In genomic region chr20:35636095-35636494, GRCh38 we compare ENCODE assay signal across 27 cellular contexts. TPM values are rescaled to one million over a fixed set of nuclear protein-coding genes. Genes with fewer than 3 reads are reported as not detected.
DNase-seq lines count a peak whose midpoint lies in the region; ATAC-seq and TF ChIP-seq lines count a peak whose summit lies in the region.
"Had no signal": no experiment of that assay in that cellular context is flagged by ENCODE, and none has a peak within 500 bp of the region (broad histone marks: within the 10 kb centered on the region; RNA-seq: fewer than 3 reads in every experiment).

No MANE protein-coding gene starts in this region.

- no peak overlapping the region for H3K4me3 Mint-ChIP-seq in activated naive CD8-positive, alpha-beta T cell
- H3K4me3 Mint-ChIP-seq in activated naive CD8-positive, alpha-beta T cell treated with anti-CD3 and anti-CD28 coated beads for 36 hours, result no peak overlapping the region
- no peak overlapping the region for H3K4me3 Mint-ChIP-seq in endodermal cell
- H3K4me3 Mint-ChIP-seq in nephron progenitor cell, result no peak overlapping the region
- H3K4me3 Mint-ChIP-seq: activated CD4-positive, alpha-beta T cell treated with anti-CD3 and anti-CD28 coated beads for 36 hours; activated CD8-positive, alpha-beta memory T cell treated with anti-CD3 and anti-CD28 coated beads, Interleukin-2, amount 10 ng/mL, durations not matched to agents 7 days and 5 days; dendritic cell treated with granulocyte-macrophage colony-stimulating factor and Interleukin-4, amounts not matched to agents 40 ng/mL and 50 ng/mL, for 4 days; neural progenitor cell; stimulated activated naive B cell treated with anti-CD40 and anti-IgM and Interleukin-4, amounts not matched to agents 10 μg/mL and 1 μg/mL and 100 μg/mL, for 72 hours had no signal

- ATAC-seq in HG03045 (IDR thresholded peaks at IDR 0.05; ENCODE audit: unreplicated experiment), result no peak
- no peak for ATAC-seq in PC-3
- ATAC-seq: activated CD4-positive, alpha-beta T cell treated with anti-CD3 and anti-CD28 coated beads for 36 hours; activated CD8-positive, alpha-beta memory T cell treated with anti-CD3 and anti-CD28 coated beads, Interleukin-2, amount 10 ng/mL, durations not matched to agents 7 days and 5 days; stimulated activated naive B cell treated with anti-CD40 and anti-IgM and Interleukin-4, amounts not matched to agents 10 μg/mL and 1 μg/mL and 100 μg/mL, for 72 hours had no signal

- H3K4me1 ChIP-seq in HEK293 (ENCODE audit: control insufficient read depth, insufficient read depth, low read length), result no peaks in the 10 kb centered on the region
- no peaks in the 10 kb centered on the region for H3K4me1 ChIP-seq in endodermal cell (ENCODE audit: control insufficient read depth, insufficient read depth, low read length)
- H3K4me1 ChIP-seq in PC-3 (ENCODE audit: insufficient read depth, low read length), result no peaks in the 10 kb centered on the region
- H3K4me1 ChIP-seq: BLaER1, neural progenitor cell, prostate gland had no signal

- H3K27me3 ChIP-seq in endodermal cell (ENCODE audit: control insufficient read depth, insufficient read depth, low read length, poor library complexity, severe bottlenecking) (no peaks in the 10 kb centered on the region), PC-3 (ENCODE audit: low read length) (no peaks in the 10 kb centered on the region)
- H3K27me3 ChIP-seq: BLaER1, neural progenitor cell, vagina had no signal

- peaks cover 0 to 18% of the 10 kb centered on the region in 2 experiments; a peak in 1 of 3 replicates for H3K36me3 ChIP-seq in HEK293 (ENCODE audit: control insufficient read depth in 2 of 2, insufficient read depth in 1 of 2, low read length in 2 of 2)
- H3K36me3 ChIP-seq in endodermal cell (ENCODE audit: control insufficient read depth, insufficient read depth, low read length), result peaks cover 23% of the 10 kb centered on the region
- peaks cover 19% of the 10 kb centered on the region; the same call in 1 of the 2 replicates for H3K36me3 ChIP-seq in PC-3 (ENCODE audit: low read depth, low read length)
- H3K36me3 ChIP-seq: neural progenitor cell had no signal

- no peaks in the 10 kb centered on the region for H3F3A ChIP-seq in PC-3 (ENCODE audit: low read length, unreplicated experiment)

- no peaks in the 10 kb centered on the region for H3K27me3 Mint-ChIP-seq in activated naive CD8-positive, alpha-beta T cell
- no peaks in the 10 kb centered on the region for H3K27me3 Mint-ChIP-seq in activated naive CD8-positive, alpha-beta T cell treated with anti-CD3 and anti-CD28 coated beads for 36 hours
- H3K27me3 Mint-ChIP-seq in endodermal cell (ENCODE audit: insufficient read depth) (no peaks in the 10 kb centered on the region), nephron progenitor cell (ENCODE audit: low read depth, poor library complexity) (no peaks in the 10 kb centered on the region)
- H3K27me3 Mint-ChIP-seq: activated CD4-positive, alpha-beta T cell treated with anti-CD3 and anti-CD28 coated beads for 36 hours; activated CD8-positive, alpha-beta memory T cell treated with anti-CD3 and anti-CD28 coated beads, Interleukin-2, amount 10 ng/mL, durations not matched to agents 7 days and 5 days; dendritic cell treated with granulocyte-macrophage colony-stimulating factor and Interleukin-4, amounts not matched to agents 40 ng/mL and 50 ng/mL, for 4 days; stimulated activated naive B cell treated with anti-CD40 and anti-IgM and Interleukin-4, amounts not matched to agents 10 μg/mL and 1 μg/mL and 100 μg/mL, for 72 hours had no signal

- intact Hi-C loops in PC-3 (cut with micrococcal nuclease), result no loop called here

- H3K36me3 Mint-ChIP-seq in activated naive CD8-positive, alpha-beta T cell, result peaks cover 2% of the 10 kb centered on the region
- peaks cover 4% of the 10 kb centered on the region for H3K36me3 Mint-ChIP-seq in activated naive CD8-positive, alpha-beta T cell treated with anti-CD3 and anti-CD28 coated beads for 36 hours
- H3K36me3 Mint-ChIP-seq in endodermal cell (ENCODE audit: low read depth) (peaks cover 15% of the 10 kb centered on the region), nephron progenitor cell (ENCODE audit: low read depth) (peaks cover 39% of the 10 kb centered on the region)

- H3K27ac ChIP-seq in HEK293 (ENCODE audit: extremely low read depth, low read depth, low read length), result no peak overlapping the region; the same call in 1 of the 2 replicates
- no peak overlapping the region for H3K27ac ChIP-seq in endodermal cell (ENCODE audit: low read depth, low read length)
- no peak overlapping the region for H3K27ac ChIP-seq in PC-3 (ENCODE audit: low read length)
- H3K27ac ChIP-seq: BLaER1, KMS-11, neural progenitor cell, prostate gland, skin epidermis, vagina had no signal

- no peak overlapping the region for H2AFZ ChIP-seq in PC-3 (ENCODE audit: low read length)
- H2AFZ ChIP-seq: neural progenitor cell had no signal

- WGBS in endodermal cell (ENCODE audit: insufficient coverage in 1 of 2, insufficient read length in 1 of 2), 2 experiments, result 91 to 100% methylated on average over 1 to 2 of the region's 2 CpGs

- H3K9ac ChIP-seq in endodermal cell (ENCODE audit: extremely low read depth, low read length, poor library complexity, severe bottlenecking) (no peak overlapping the region), PC-3 (ENCODE audit: low read length) (no peak overlapping the region)
- H3K9ac ChIP-seq: BLaER1, KMS-11, neural progenitor cell had no signal

- TF ChIP-seq CTCF in HEK293 (tag by site-specific recombination; IDR thresholded peaks at IDR 0.05) (no peak), endodermal cell (conservative IDR thresholded peaks at IDR 0.05) (no peak), nephron progenitor cell (IDR thresholded peaks at IDR 0.05) (no peak), PC-3 (conservative IDR thresholded peaks at IDR 0.05; ENCODE audit: low read depth, low read length) (no peak)

- no peak overlapping the region for H3K4me2 ChIP-seq in PC-3 (ENCODE audit: low read length)
- H3K4me2 ChIP-seq: BLaER1, KMS-11, neural progenitor cell had no signal

- no TSS peak for BruUV-seq in PC-3 (replicated peaks; lab: Mats Ljungman, UMichigan)

- H4K20me1 ChIP-seq in PC-3 (ENCODE audit: low read length), result no peaks in the 10 kb centered on the region

- H3K4me1 Mint-ChIP-seq in activated naive CD8-positive, alpha-beta T cell (ENCODE audit: low read depth), result peaks cover 51% of the 10 kb centered on the region
- H3K4me1 Mint-ChIP-seq in activated naive CD8-positive, alpha-beta T cell treated with anti-CD3 and anti-CD28 coated beads for 36 hours, result peaks cover 30% of the 10 kb centered on the region
- H3K4me1 Mint-ChIP-seq in endodermal cell, result peaks cover 18% of the 10 kb centered on the region
- peaks cover 36% of the 10 kb centered on the region for H3K4me1 Mint-ChIP-seq in nephron progenitor cell

- CTCF ChIA-PET in HEK293 (lab: Yijun Ruan, JAX) (interaction anchor here (0.5 to 3.2 kb wide), 2 partner anchors 16 to 57 kb away, joined by 4 to 16 read pairs; no protein-coding TSS in a partner anchor), PC-3 (lab: Charles Lee) (no interaction called here)

- POLR2A ChIA-PET in HEK293 (lab: Yijun Ruan, JAX), result interaction anchor here (0.6 to 0.8 kb wide), 2 partner anchors 20 to 960 kb away, joined by 3 read pairs; partner anchors contain the start of gene SPAG4
- POLR2A ChIA-PET in PC-3 (lab: Charles Lee; ENCODE audit: unreplicated experiment), result no interaction called here

- H3K27ac Mint-ChIP-seq in activated naive CD8-positive, alpha-beta T cell, result peak overlapping the region; percentile 38
- no peak overlapping the region for H3K27ac Mint-ChIP-seq in activated naive CD8-positive, alpha-beta T cell treated with anti-CD3 and anti-CD28 coated beads for 36 hours
- peak overlapping the region; percentile 38 for H3K27ac Mint-ChIP-seq in endodermal cell
- H3K27ac Mint-ChIP-seq in nephron progenitor cell, result peak overlapping the region; percentile 51
- H3K27ac Mint-ChIP-seq: activated CD8-positive, alpha-beta memory T cell treated with anti-CD3 and anti-CD28 coated beads, Interleukin-2, amount 10 ng/mL, durations not matched to agents 7 days and 5 days; neural progenitor cell had no signal

- H3K9me2 ChIP-seq in PC-3 (replicated peaks; ENCODE audit: low read length), result no peaks in the 10 kb centered on the region

- no peak for DNase-seq in activated naive CD8-positive, alpha-beta T cell treated with anti-CD3 and anti-CD28 coated beads for 36 hours
- no peak for DNase-seq in endodermal cell
- DNase-seq in nephron progenitor cell, result no peak
- DNase-seq in DMS79 treated with DMSO at 0.1 percent for 48 hours (lab: John Stamatoyannopoulos, UW), result no peak
- no peak for DNase-seq in PC-3
- DNase-seq: ACHN; activated CD4-positive, alpha-beta T cell treated with anti-CD3 and anti-CD28 coated beads for 36 hours; activated CD8-positive, alpha-beta memory T cell treated with anti-CD3 and anti-CD28 coated beads, Interleukin-2, amount 10 ng/mL, durations not matched to agents 7 days and 5 days; DMS 273 treated with DMSO at 0.1 percent for 48 hours; left cardiac atrium; NCI-H187; NCI-H2227 treated with DMSO at 0.1 percent for 48 hours; NCI-H748 treated with DMSO at 0.1 percent for 48 hours; OCI-M1; SIG-M5; stimulated activated naive B cell treated with anti-CD40 and anti-IgM and Interleukin-4, amounts not matched to agents 10 μg/mL and 1 μg/mL and 100 μg/mL, for 72 hours had no signal

- no peaks in the 10 kb centered on the region for H3K9me3 Mint-ChIP-seq in activated naive CD8-positive, alpha-beta T cell (ENCODE audit: low read depth)
- no peaks in the 10 kb centered on the region for H3K9me3 Mint-ChIP-seq in activated naive CD8-positive, alpha-beta T cell treated with anti-CD3 and anti-CD28 coated beads for 36 hours
- H3K9me3 Mint-ChIP-seq in endodermal cell, result no peaks in the 10 kb centered on the region
- no peaks in the 10 kb centered on the region for H3K9me3 Mint-ChIP-seq in nephron progenitor cell
- H3K9me3 Mint-ChIP-seq: dendritic cell treated with granulocyte-macrophage colony-stimulating factor and Interleukin-4, amounts not matched to agents 40 ng/mL and 50 ng/mL, for 4 days; neural progenitor cell; stimulated activated naive B cell treated with anti-CD40 and anti-IgM and Interleukin-4, amounts not matched to agents 10 μg/mL and 1 μg/mL and 100 μg/mL, for 72 hours had no signal

- H3K79me2 ChIP-seq in PC-3 (ENCODE audit: low read length), result peaks cover 57% of the 10 kb centered on the region

- H3K9me3 ChIP-seq in HEK293 (ENCODE audit: control insufficient read depth, insufficient read depth, low read depth, low read length), result no peaks in the 10 kb centered on the region
- H3K9me3 ChIP-seq in endodermal cell (ENCODE audit: control insufficient read depth, low read length), result no peaks in the 10 kb centered on the region
- no peaks in the 10 kb centered on the region for H3K9me3 ChIP-seq in PC-3 (ENCODE audit: low read length)
- H3K9me3 ChIP-seq: BLaER1, HAP-1, prostate gland, vagina had no signal

- H3K4me3 ChIP-seq in HEK293 (ENCODE audit: low read depth, low read length) (no peak overlapping the region), endodermal cell (ENCODE audit: low read length) (no peak overlapping the region), PC-3 (ENCODE audit: low read length) (no peak overlapping the region)
- H3K4me3 ChIP-seq: BLaER1, HAP-1, neural progenitor cell, prostate gland, skin epidermis, vagina had no signal

RNA-seq across cellular contexts. Expression of gene SPAG4, which starts 20.5 kb away (rescaled TPM):
- 1 to 10 TPM; 7.8 to 8.0 TPM for total RNA-seq in activated naive CD8-positive, alpha-beta T cell treated with anti-CD3 and anti-CD28 coated beads for 36 hours
- 1 to 10 TPM; 1.7 to 3.5 TPM for total RNA-seq in endodermal cell
- 5.4 TPM for polyA plus RNA-seq in endodermal cell (2013, experiment 1 of 2)
- 4.2 TPM for polyA plus RNA-seq in endodermal cell (2013, experiment 2 of 2)
- total RNA-seq in PC-3 (2014; rRNA removed), result 7.9 and 9.7 TPM in 2 replicates

RNA-seq across cellular contexts. Expression of gene CPNE1, which starts 28.6 kb away (rescaled TPM):
- 100 to 1,000 TPM; 290 to 304 TPM for total RNA-seq in activated naive CD8-positive, alpha-beta T cell treated with anti-CD3 and anti-CD28 coated beads for 36 hours
- total RNA-seq in endodermal cell (100 to 1,000 TPM; 238 to 441 TPM), PC-3 (2014; rRNA removed) (222 and 274 TPM in 2 replicates)
- polyA plus RNA-seq in endodermal cell (2013, experiment 1 of 2), result 343 TPM
- 307 TPM for polyA plus RNA-seq in endodermal cell (2013, experiment 2 of 2)

RNA-seq across cellular contexts. Expression of gene RBM12, which starts 28.6 kb away (rescaled TPM):
- total RNA-seq in activated naive CD8-positive, alpha-beta T cell treated with anti-CD3 and anti-CD28 coated beads for 36 hours, result 100 to 1,000 TPM; 161 to 169 TPM
- total RNA-seq in endodermal cell, result 100 to 1,000 TPM; 106 to 158 TPM
- 81.6 TPM for polyA plus RNA-seq in endodermal cell (2013, experiment 1 of 2)
- polyA plus RNA-seq in endodermal cell (2013, experiment 2 of 2), result 80.8 TPM
- total RNA-seq in PC-3 (2014; rRNA removed), result 43.5 and 53.6 TPM in 2 replicates
